In the genomic region with DNA sequence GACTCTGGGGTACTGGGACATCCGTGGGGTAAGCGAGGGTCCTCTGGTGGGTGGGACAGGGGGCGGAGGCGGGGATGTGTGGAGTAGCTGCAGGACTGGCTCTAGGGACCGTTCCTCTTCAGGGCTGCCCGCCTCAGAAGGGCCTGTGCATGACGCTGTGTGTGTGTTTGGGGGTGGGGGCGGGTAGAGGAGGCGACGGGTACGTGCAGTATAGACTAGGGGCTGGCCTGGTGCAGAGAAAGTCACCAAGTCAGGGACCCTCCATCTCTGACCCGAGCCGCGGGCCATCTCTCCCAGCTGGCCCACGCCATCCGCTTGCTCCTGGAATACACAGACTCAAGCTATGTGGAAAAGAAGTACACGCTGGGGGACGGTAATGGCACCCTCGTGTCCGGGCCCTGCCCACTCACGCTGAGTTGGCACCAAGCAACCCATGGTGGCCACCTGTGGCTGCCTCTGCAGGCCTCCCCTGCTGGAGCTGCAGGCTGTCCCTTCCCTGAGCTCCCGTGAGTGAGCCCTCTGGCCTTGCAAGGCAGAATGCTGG, we compare ENCODE assay signal across 13 cellular contexts. TPM values are rescaled to one million over a fixed set of nuclear protein-coding genes. Genes with fewer than 3 reads are reported as not detected.
DNase-seq lines count a peak whose midpoint lies in the region; ATAC-seq and TF ChIP-seq lines count a peak whose summit lies in the region.
"Had no signal": no experiment of that assay in that cellular context is flagged by ENCODE, and none has a peak within 500 bp of the region (broad histone marks: within the 10 kb centered on the region; RNA-seq: fewer than 3 reads in every experiment).

No MANE protein-coding gene starts in this region.

- 64% methylated on average over 19 of the region's 22 CpGs for WGBS in prostate gland

- peaks cover 42% of the 10 kb centered on the region for H3K27me3 Mint-ChIP-seq in T-helper 17 cell

- no peaks in the 10 kb centered on the region for H3K4me1 Mint-ChIP-seq in T-helper 17 cell

- POLR2A ChIA-PET in AG04450 (lab: Yijun Ruan, JAX), result no interaction called here

- no peak for TF ChIP-seq POLR2A in prostate gland (IDR thresholded peaks at IDR 0.05)

- TF ChIP-seq CTCF in AG04450 (IDR thresholded peaks at IDR 0.05; ENCODE audit: low read depth, low read length), result no peak
- no peak for TF ChIP-seq CTCF in prostate gland (IDR thresholded peaks at IDR 0.05)

- H3K4me3 ChIP-seq in AG04450 (ENCODE audit: low read depth, low read length), result peak overlapping the region; percentile 34
- peak overlapping the region; percentile 19 to 21 for H3K4me3 ChIP-seq in prostate gland

- no peak overlapping the region for H3K27ac ChIP-seq in AG04450 (ENCODE audit: low read depth, low read length)
- no peak overlapping the region for H3K27ac ChIP-seq in prostate gland
- H3K27ac ChIP-seq: right lobe of liver had no signal

- H3K36me3 Mint-ChIP-seq in T-helper 17 cell (ENCODE audit: low read depth), result no peaks in the 10 kb centered on the region

- DNase-seq in AG04450 (ENCODE audit: low read depth, low spot score) (no peak), T-helper 17 cell (no peak), Right ventricle myocardium superior (no peak), prostate gland (ENCODE audit: low spot score) (no peak), activated gamma-delta T cell treated with Interleukin-2 at 50 U/mL for 16 hours (no peak)
- DNase-seq in activated T-cell treated with anti-CD3 and anti-CD28 coated beads, Interleukin-2, amount 50 U/mL, for 1 hour, result no peak
- DNase-seq: effector memory CD8-positive, alpha-beta T cell; NCI-H2029 treated with DMSO at 0.1 percent for 48 hours; right lobe of liver had no signal

- H3K27me3 ChIP-seq in AG04450 (ENCODE audit: control insufficient read depth, insufficient read depth, low read length) (no peaks in the 10 kb centered on the region), prostate gland (replicated peaks; ENCODE audit: insufficient read depth) (no peaks in the 10 kb centered on the region)
- H3K27me3 ChIP-seq: right lobe of liver had no signal

- peak overlapping the region; percentile 28 for H3K4me3 Mint-ChIP-seq in T-helper 17 cell
- H3K4me3 Mint-ChIP-seq: activated T-cell treated with anti-CD3 and anti-CD28 coated beads, Interleukin-2, amount 50 U/mL, for 24 hours; effector memory CD8-positive, alpha-beta T cell had no signal

- no peaks in the 10 kb centered on the region for H3K36me3 ChIP-seq in prostate gland
- H3K36me3 ChIP-seq: right lobe of liver had no signal

- CTCF ChIA-PET in AG04450 (lab: Charles Lee), result no interaction called here

- H3K27ac Mint-ChIP-seq in T-helper 17 cell, result no peak overlapping the region
- H3K27ac Mint-ChIP-seq: activated T-cell treated with anti-CD3 and anti-CD28 coated beads, Interleukin-2, amount 50 U/mL, for 24 hours; effector memory CD8-positive, alpha-beta T cell had no signal

- intact Hi-C loops in Right ventricle myocardium superior (cut with DNase I) (loop anchor here (10.0 kb wide), 1 partner anchor 52 kb away; a partner anchor contains a TSS), prostate gland (cut with DNase I) (no loop called here)

- ATAC-seq in T-helper 17 cell (no peak), Right ventricle myocardium superior (ENCODE audit: poor library complexity) (peak; percentile 24), GM18498 (IDR thresholded peaks at IDR 0.05; ENCODE audit: unreplicated experiment) (no peak), GM19324 (IDR thresholded peaks at IDR 0.05; ENCODE audit: low FRiP score, unreplicated experiment) (no peak)
- ATAC-seq: effector memory CD8-positive, alpha-beta T cell had no signal

- H3K4me1 ChIP-seq in prostate gland (replicated peaks), result no peaks in the 10 kb centered on the region
- H3K4me1 ChIP-seq: right lobe of liver had no signal

- H3K9me3 ChIP-seq in AG04450 (ENCODE audit: control insufficient read depth, insufficient read depth, low read length) (peaks cover 9% of the 10 kb centered on the region), T-helper 17 cell (ENCODE audit: control insufficient read depth, low read length, poor library complexity, severe bottlenecking) (no peaks in the 10 kb centered on the region), prostate gland (no peaks in the 10 kb centered on the region)
- H3K9me3 ChIP-seq: right lobe of liver had no signal

RNA-seq across cellular contexts. Expression of a gene that starts 0.3 kb away (rescaled TPM):
- polyA plus RNA-seq in AG04450 (2011; rRNA removed), result 11.6 and 12.5 TPM in 2 replicates
- polyA minus RNA-seq in AG04450 (2011; rRNA and poly(A)+ RNA removed), result 4.4 and 4.5 TPM in 2 replicates
- total RNA-seq in T-helper 17 cell, result under 1 TPM in 1 of 2 donors, not detected in 1; 0.60 TPM
- 2.6 TPM for total RNA-seq in Right ventricle myocardium superior
- total RNA-seq in prostate gland, result 10 to 100 TPM in 1 of 2 donors, 1 to 10 TPM in 1; 4.2 to 12.3 TPM
- total RNA-seq: LHCN-M2 had no signal

RNA-seq across cellular contexts. Expression of a gene that starts 24.8 kb away (rescaled TPM):
- 1.6 and 1.8 TPM in 2 replicates for polyA plus RNA-seq in AG04450 (2011; rRNA removed)
- 0.74 and 1.1 TPM in 2 replicates for polyA minus RNA-seq in AG04450 (2011; rRNA and poly(A)+ RNA removed)
- total RNA-seq in T-helper 17 cell (10 to 100 TPM in 1 of 2 donors, not detected in 1; 34.5 TPM), Right ventricle myocardium superior (not detected), prostate gland (not detected)

RNA-seq across cellular contexts. Expression of a gene that starts 28.4 kb away (rescaled TPM):
- polyA plus RNA-seq in AG04450 (2011; rRNA removed), result 271 and 299 TPM in 2 replicates
- 77.5 and 85.5 TPM in 2 replicates for polyA minus RNA-seq in AG04450 (2011; rRNA and poly(A)+ RNA removed)
- 1 to 10 TPM; 5.6 to 7.8 TPM for total RNA-seq in T-helper 17 cell
- total RNA-seq in Right ventricle myocardium superior, result 112 TPM
- 100 to 1,000 TPM; 103 to 383 TPM for total RNA-seq in prostate gland

RNA-seq across cellular contexts. Expression of a gene that starts 44.5 kb away (rescaled TPM):
- 90.2 and 93.8 TPM in 2 replicates for polyA plus RNA-seq in AG04450 (2011; rRNA removed)
- polyA minus RNA-seq in AG04450 (2011; rRNA and poly(A)+ RNA removed), result 43.4 and 43.6 TPM in 2 replicates
- total RNA-seq in T-helper 17 cell, result 100 to 1,000 TPM in 1 of 2 donors, 10 to 100 TPM in 1; 44.0 to 117 TPM
- total RNA-seq in Right ventricle myocardium superior, result 70.8 TPM
- total RNA-seq in prostate gland, result 10 to 100 TPM; 47.5 to 79.5 TPM

RNA-seq across cellular contexts. Expression of a gene that starts 51.3 kb away (rescaled TPM):
- polyA plus RNA-seq in AG04450 (2011; rRNA removed), result not detected in 2 replicates
- polyA minus RNA-seq in AG04450 (2011; rRNA and poly(A)+ RNA removed), result not detected in 2 replicates
- not detected for total RNA-seq in T-helper 17 cell
- not detected for total RNA-seq in Right ventricle myocardium superior
- under 1 TPM in 1 of 2 donors, not detected in 1; 0.34 TPM for total RNA-seq in prostate gland
- total RNA-seq: LHCN-M2 had no signal

Comparison
In these comparisons a context has a peak if more than half of its experiments do, and no peak if none do; other contexts are left out.
1. RNA of a gene that starts 28.4 kb away (total RNA-seq): 103 to 383 TPM in prostate gland and 112 TPM in Right ventricle myocardium superior (single experiment); 5.6 to 7.8 TPM in T-helper 17 cell; every median in the first group is over 10 times any median in the second.